ENCODE assay signal across 27 cellular contexts in genomic region chr1:60886090-60886489, GRCh38.
"Had no signal": no experiment of that assay in that cellular context is flagged by ENCODE, and none has a peak within 500 bp of the region (broad histone marks: within the 10 kb centered on the region; RNA-seq: fewer than 3 reads in every experiment).

No MANE protein-coding gene starts in this region.

- H3K27ac ChIP-seq: coronary artery, dorsolateral prefrontal cortex, hepatocyte, sigmoid colon, stomach, thyroid gland, upper lobe of right lung had no signal

- H3K4me3 Mint-ChIP-seq: activated CD4-positive, alpha-beta T cell treated with anti-CD3 and anti-CD28 coated beads, Interleukin-2, amount 10 ng/mL, durations not matched to agents 7 days and 5 days; activated naive CD8-positive, alpha-beta T cell; immature natural killer cell; naive thymus-derived CD8-positive, alpha-beta T cell; stimulated activated memory B cell treated with anti-CD40 and anti-IgM and Interleukin-4, amounts not matched to agents 10 μg/mL and 1 μg/mL and 100 μg/mL, for 72 hours had no signal

- H3K27ac Mint-ChIP-seq: activated CD4-positive, alpha-beta T cell treated with anti-CD3 and anti-CD28 coated beads, Interleukin-2, amount 10 ng/mL, durations not matched to agents 7 days and 5 days; activated naive CD8-positive, alpha-beta T cell; immature natural killer cell; naive thymus-derived CD8-positive, alpha-beta T cell; progenitor cell of endocrine pancreas; stimulated activated memory B cell treated with anti-CD40 and anti-IgM and Interleukin-4, amounts not matched to agents 10 μg/mL and 1 μg/mL and 100 μg/mL, for 72 hours had no signal

- H3K4me1 Mint-ChIP-seq: activated CD4-positive, alpha-beta T cell treated with anti-CD3 and anti-CD28 coated beads, Interleukin-2, amount 10 ng/mL, durations not matched to agents 7 days and 5 days; immature natural killer cell; naive thymus-derived CD8-positive, alpha-beta T cell; stimulated activated memory B cell treated with anti-CD40 and anti-IgM and Interleukin-4, amounts not matched to agents 10 μg/mL and 1 μg/mL and 100 μg/mL, for 72 hours had no signal

- H3K4me3 ChIP-seq: coronary artery, dorsolateral prefrontal cortex, hepatocyte, sigmoid colon, stomach, thyroid gland, upper lobe of right lung had no signal

- ATAC-seq: left colon; naive thymus-derived CD8-positive, alpha-beta T cell; stimulated activated memory B cell treated with anti-CD40 and anti-IgM and Interleukin-4, amounts not matched to agents 10 μg/mL and 1 μg/mL and 100 μg/mL, for 72 hours; upper lobe of right lung had no signal

- H3K36me3 ChIP-seq: sigmoid colon, stomach, thyroid gland, upper lobe of right lung had no signal

- H2AFZ ChIP-seq: hepatocyte had no signal

- H3K9me3 Mint-ChIP-seq: activated CD4-positive, alpha-beta T cell treated with anti-CD3 and anti-CD28 coated beads, Interleukin-2, amount 10 ng/mL, durations not matched to agents 7 days and 5 days; naive thymus-derived CD8-positive, alpha-beta T cell; stimulated activated memory B cell treated with anti-CD40 and anti-IgM and Interleukin-4, amounts not matched to agents 10 μg/mL and 1 μg/mL and 100 μg/mL, for 72 hours had no signal

- H3K79me2 ChIP-seq: hepatocyte had no signal

- H3K9me3 ChIP-seq: sigmoid colon, stomach, thyroid gland, upper lobe of right lung had no signal

- H3K36me3 Mint-ChIP-seq: activated naive CD8-positive, alpha-beta T cell; immature natural killer cell; naive thymus-derived CD8-positive, alpha-beta T cell; stimulated activated memory B cell treated with anti-CD40 and anti-IgM and Interleukin-4, amounts not matched to agents 10 μg/mL and 1 μg/mL and 100 μg/mL, for 72 hours had no signal

- H3K4me2 ChIP-seq: hepatocyte had no signal

- DNase-seq: activated CD4-positive, alpha-beta T cell treated with anti-CD3 and anti-CD28 coated beads for 1 hour; activated CD4-positive, alpha-beta T cell treated with anti-CD3 and anti-CD28 coated beads, Interleukin-2, amount 10 ng/mL, durations not matched to agents 7 days and 5 days; activated effector memory CD4-positive, alpha-beta T cell treated with Interleukin-2 at 50 U/mL for 16 hours; activated naive CD4-positive, alpha-beta T cell treated with Interleukin-2 at 50 U/mL for 16 hours; activated T-cell treated with anti-CD3 and anti-CD28 coated beads for 4 hours; anterior cingulate cortex; dorsolateral prefrontal cortex; effector memory CD4-positive, alpha-beta T cell; immature natural killer cell; kidney; left colon; mammary epithelial cell; naive thymus-derived CD8-positive, alpha-beta T cell; sigmoid colon; small intestine; stimulated activated CD4-positive, alpha-beta T cell treated with anti-CD3 and anti-CD28 coated beads, Interleukin-1b, Interleukin-23, amount 100 ng/mL, for 48 hours; stimulated activated CD4-positive, alpha-beta T cell treated with anti-CD3 and anti-CD28 coated beads, Interleukin-4, amount 100 ng/mL, for 4 hours; stimulated activated CD8-positive, alpha-beta memory T cell treated with anti-CD3 and anti-CD28 coated beads, Interleukin-4, amount 100 ng/mL, for 48 hours; stomach; T-helper 2 cell; thyroid gland; upper lobe of right lung had no signal

- H3K4me1 ChIP-seq: sigmoid colon, stomach, thyroid gland, upper lobe of right lung had no signal

- H3K27me3 ChIP-seq: sigmoid colon, stomach, thyroid gland, upper lobe of right lung had no signal
